39 cellular contexts compared by ENCODE assay signal in genomic region chr18:11676386-11676785, GRCh38. TPM values are rescaled to one million over a fixed set of nuclear protein-coding genes. Genes with fewer than 3 reads are reported as not detected.
"Had no signal": no experiment of that assay in that cellular context is flagged by ENCODE, and none has a peak within 500 bp of the region (broad histone marks: within the 10 kb centered on the region; RNA-seq: fewer than 3 reads in every experiment).

No MANE protein-coding gene starts in this region.

- H3K4me3 Mint-ChIP-seq: activated CD4-positive, alpha-beta memory T cell treated with anti-CD3 and anti-CD28 coated beads, Interleukin-2, amount 10 ng/mL, durations not matched to agents 7 days and 5 days; activated CD4-positive, alpha-beta T cell treated with anti-CD3 and anti-CD28 coated beads for 36 hours; activated CD4-positive, alpha-beta T cell treated with anti-CD3 and anti-CD28 coated beads, Interleukin-2, amount 10 ng/mL, durations not matched to agents 7 days and 5 days; activated CD8-positive, alpha-beta T cell treated with anti-CD3 and anti-CD28 coated beads, Interleukin-2, amount 10 ng/mL, durations not matched to agents 7 days and 5 days; activated naive CD4-positive, alpha-beta T cell treated with anti-CD3 and anti-CD28 coated beads, Interleukin-2, amount 10 ng/mL, durations not matched to agents 7 days and 5 days; activated naive CD4-positive, alpha-beta T cell treated with anti-CD3 and anti-CD28 coated beads, Interleukin-2, amount 50 U/mL, for 24 hours; activated naive CD8-positive, alpha-beta T cell; activated naive CD8-positive, alpha-beta T cell treated with anti-CD3 and anti-CD28 coated beads, Interleukin-2, amount 10 ng/mL, durations not matched to agents 7 days and 5 days; activated naive CD8-positive, alpha-beta T cell treated with anti-CD3 and anti-CD28 coated beads, Interleukin-2, amount 50 U/mL, for 24 hours; activated T-cell treated with anti-CD3 and anti-CD28 coated beads, Interleukin-2, amount 50 U/mL, for 24 hours; brain; central memory CD8-positive, alpha-beta T cell; T-helper 1 cell treated with Interleukin-12 subunit alpha and Interleukin-12 subunit beta and Interleukin-4 antibody, amounts not matched to agents 30 μg/mL and 1 μg/mL, for 36 hours; T-helper 2 cell treated with Interferon-gamma antibody and Interleukin-4, amounts not matched to agents 5 μg/mL and 100 μg/mL, for 36 hours; WTC11 had no signal

- H3K4me1 ChIP-seq: ascending aorta had no signal

- ATAC-seq: activated CD4-positive, alpha-beta T cell treated with anti-CD3 and anti-CD28 coated beads for 36 hours; activated CD4-positive, CD25-positive, alpha-beta regulatory T cell treated with anti-CD3 and anti-CD28 coated beads, Interleukin-2, amount 50 U/mL, for 24 hours; activated CD8-positive, alpha-beta T cell treated with anti-CD3 and anti-CD28 coated beads, Interleukin-2, amount 10 ng/mL, durations not matched to agents 7 days and 5 days; activated naive CD8-positive, alpha-beta T cell treated with anti-CD3 and anti-CD28 coated beads, Interleukin-2, amount 50 U/mL, for 24 hours; WTC11 had no signal

- H3K27ac ChIP-seq: ascending aorta, cardiac muscle cell, WERI-Rb-1 had no signal

- H3K4me1 Mint-ChIP-seq: activated CD4-positive, alpha-beta memory T cell treated with anti-CD3 and anti-CD28 coated beads, Interleukin-2, amount 10 ng/mL, durations not matched to agents 7 days and 5 days; activated CD4-positive, alpha-beta T cell treated with anti-CD3 and anti-CD28 coated beads for 36 hours; activated CD4-positive, alpha-beta T cell treated with anti-CD3 and anti-CD28 coated beads, Interleukin-2, amount 10 ng/mL, durations not matched to agents 7 days and 5 days; activated naive CD4-positive, alpha-beta T cell treated with anti-CD3 and anti-CD28 coated beads, Interleukin-2, amount 10 ng/mL, durations not matched to agents 7 days and 5 days; activated naive CD4-positive, alpha-beta T cell treated with anti-CD3 and anti-CD28 coated beads, Interleukin-2, amount 50 U/mL, for 24 hours; activated naive CD8-positive, alpha-beta T cell treated with anti-CD3 and anti-CD28 coated beads, Interleukin-2, amount 10 ng/mL, durations not matched to agents 7 days and 5 days; activated naive CD8-positive, alpha-beta T cell treated with anti-CD3 and anti-CD28 coated beads, Interleukin-2, amount 50 U/mL, for 24 hours; brain; central memory CD8-positive, alpha-beta T cell had no signal

- H3K36me3 ChIP-seq: ascending aorta, cardiac muscle cell, WERI-Rb-1 had no signal

- H3K4me3 ChIP-seq: ascending aorta, cardiac muscle cell had no signal

- H3K9me3 Mint-ChIP-seq: activated CD4-positive, alpha-beta memory T cell treated with anti-CD3 and anti-CD28 coated beads, Interleukin-2, amount 10 ng/mL, durations not matched to agents 7 days and 5 days; activated CD4-positive, alpha-beta T cell treated with anti-CD3 and anti-CD28 coated beads, Interleukin-2, amount 10 ng/mL, durations not matched to agents 7 days and 5 days; activated naive CD4-positive, alpha-beta T cell treated with anti-CD3 and anti-CD28 coated beads, Interleukin-2, amount 10 ng/mL, durations not matched to agents 7 days and 5 days; activated naive CD4-positive, alpha-beta T cell treated with anti-CD3 and anti-CD28 coated beads, Interleukin-2, amount 50 U/mL, for 24 hours; activated naive CD8-positive, alpha-beta T cell treated with anti-CD3 and anti-CD28 coated beads, Interleukin-2, amount 10 ng/mL, durations not matched to agents 7 days and 5 days; activated naive CD8-positive, alpha-beta T cell treated with anti-CD3 and anti-CD28 coated beads, Interleukin-2, amount 50 U/mL, for 24 hours; activated T-cell treated with anti-CD3 and anti-CD28 coated beads, Interleukin-2, amount 50 U/mL, for 24 hours; activated T-helper 2 cell treated with anti-CD3 and anti-CD28 coated beads, Interferon-gamma antibody, Interleukin-2, Interleukin-4, amounts not matched to agents 10 μg/mL and 5 μg/mL and 100 μg/mL, durations not matched to agents 14 hours and 24 hours and 36 hours; central memory CD8-positive, alpha-beta T cell; T-helper 1 cell treated with Interleukin-12 subunit alpha and Interleukin-12 subunit beta and Interleukin-4 antibody, amounts not matched to agents 30 μg/mL and 1 μg/mL, for 36 hours; T-helper 2 cell treated with Interferon-gamma antibody and Interleukin-4, amounts not matched to agents 5 μg/mL and 100 μg/mL, for 36 hours; WTC11 had no signal

- H3K9me3 ChIP-seq: ascending aorta had no signal

- FAIRE-seq: bronchial epithelial cell, TTC549 had no signal

- H3K27me3 ChIP-seq: ascending aorta, cardiac muscle cell had no signal

- DNase-seq: activated CD4-positive, alpha-beta memory T cell treated with anti-CD3 and anti-CD28 coated beads, Interleukin-2, amount 10 ng/mL, durations not matched to agents 7 days and 5 days; activated CD4-positive, alpha-beta T cell treated with anti-CD3 and anti-CD28 coated beads for 1 hour; activated CD4-positive, alpha-beta T cell treated with anti-CD3 and anti-CD28 coated beads for 36 hours; activated CD4-positive, alpha-beta T cell treated with anti-CD3 and anti-CD28 coated beads for 48 hours; activated CD4-positive, alpha-beta T cell treated with anti-CD3 and anti-CD28 coated beads, Interleukin-2, amount 10 ng/mL, durations not matched to agents 7 days and 5 days; activated CD4-positive, alpha-beta T cell treated with anti-CD3 and anti-CD28 coated beads, Interleukin-2, amount 50 U/mL, for 48 hours; activated CD4-positive, CD25-positive, alpha-beta regulatory T cell; activated CD8-positive, alpha-beta memory T cell treated with anti-CD3 and anti-CD28 coated beads for 24 hours; activated CD8-positive, alpha-beta memory T cell treated with anti-CD3 and anti-CD28 coated beads, Interleukin-2, amount 50 U/mL, for 48 hours; activated CD8-positive, alpha-beta T cell treated with anti-CD3 and anti-CD28 coated beads, Interleukin-2, amount 10 ng/mL, durations not matched to agents 7 days and 5 days; activated effector memory CD4-positive, alpha-beta T cell treated with Interleukin-2 at 50 U/mL for 16 hours; activated gamma-delta T cell; activated naive CD4-positive, alpha-beta T cell treated with anti-CD3 and anti-CD28 coated beads, Interleukin-2, amount 10 ng/mL, durations not matched to agents 7 days and 5 days; activated naive CD4-positive, alpha-beta T cell treated with Interleukin-2 at 50 U/mL for 16 hours; activated naive CD8-positive, alpha-beta T cell treated with anti-CD3 and anti-CD28 coated beads, Interleukin-2, amount 10 ng/mL, durations not matched to agents 7 days and 5 days; activated naive CD8-positive, alpha-beta T cell treated with anti-CD3 and anti-CD28 coated beads, Interleukin-2, amount 50 U/mL, for 24 hours; activated T-cell treated with anti-CD3 and anti-CD28 coated beads, Interleukin-2, amount 50 U/mL, for 24 hours; activated T-cell treated with anti-CD3 and anti-CD28 coated beads, Interleukin-2, amount 50 U/mL, for 48 hours; amygdala; anterior cingulate cortex; caudate nucleus; cerebellar nuclear complex; T-helper 1 cell; T-helper 2 cell; T-helper 9 cell; WERI-Rb-1 had no signal

- H3K36me3 Mint-ChIP-seq: activated naive CD4-positive, alpha-beta T cell treated with anti-CD3 and anti-CD28 coated beads, Interleukin-2, amount 10 ng/mL, durations not matched to agents 7 days and 5 days; activated naive CD4-positive, alpha-beta T cell treated with anti-CD3 and anti-CD28 coated beads, Interleukin-2, amount 50 U/mL, for 24 hours; activated naive CD8-positive, alpha-beta T cell; activated naive CD8-positive, alpha-beta T cell treated with anti-CD3 and anti-CD28 coated beads, Interleukin-2, amount 10 ng/mL, durations not matched to agents 7 days and 5 days; brain; WTC11 had no signal

- H3K27ac Mint-ChIP-seq: activated CD4-positive, alpha-beta memory T cell treated with anti-CD3 and anti-CD28 coated beads, Interleukin-2, amount 10 ng/mL, durations not matched to agents 7 days and 5 days; activated CD4-positive, alpha-beta T cell treated with anti-CD3 and anti-CD28 coated beads for 36 hours; activated CD4-positive, alpha-beta T cell treated with anti-CD3 and anti-CD28 coated beads, Interleukin-2, amount 10 ng/mL, durations not matched to agents 7 days and 5 days; activated CD8-positive, alpha-beta T cell treated with anti-CD3 and anti-CD28 coated beads, Interleukin-2, amount 10 ng/mL, durations not matched to agents 7 days and 5 days; activated naive CD4-positive, alpha-beta T cell treated with anti-CD3 and anti-CD28 coated beads, Interleukin-2, amount 10 ng/mL, durations not matched to agents 7 days and 5 days; activated naive CD4-positive, alpha-beta T cell treated with anti-CD3 and anti-CD28 coated beads, Interleukin-2, amount 50 U/mL, for 24 hours; activated naive CD8-positive, alpha-beta T cell; activated naive CD8-positive, alpha-beta T cell treated with anti-CD3 and anti-CD28 coated beads, Interleukin-2, amount 10 ng/mL, durations not matched to agents 7 days and 5 days; activated naive CD8-positive, alpha-beta T cell treated with anti-CD3 and anti-CD28 coated beads, Interleukin-2, amount 50 U/mL, for 24 hours; activated T-cell treated with anti-CD3 and anti-CD28 coated beads, Interleukin-2, amount 50 U/mL, for 24 hours; activated T-helper 2 cell treated with anti-CD3 and anti-CD28 coated beads, Interferon-gamma antibody, Interleukin-2, Interleukin-4, amounts not matched to agents 10 μg/mL and 5 μg/mL and 100 μg/mL, durations not matched to agents 14 hours and 24 hours and 36 hours; brain; T-helper 1 cell treated with Interleukin-12 subunit alpha and Interleukin-12 subunit beta and Interleukin-4 antibody, amounts not matched to agents 30 μg/mL and 1 μg/mL, for 36 hours; T-helper 2 cell treated with Interferon-gamma antibody and Interleukin-4, amounts not matched to agents 5 μg/mL and 100 μg/mL, for 36 hours; WTC11 had no signal

RNA-seq across cellular contexts. Expression of gene GNAL, which starts 12.7 kb away (rescaled TPM):
- total RNA-seq: activated CD8-positive, alpha-beta T cell treated with anti-CD3 and anti-CD28 coated beads, Interleukin-2, amount 10 ng/mL, durations not matched to agents 7 days and 5 days had no signal
